Comparison of ENCODE assay signal across 13 cellular contexts in genomic region chr15:39127151-39127815, GRCh38.
DNase-seq lines count a peak whose midpoint lies in the region; TF ChIP-seq lines count a peak whose summit lies in the region.
"Had no signal": no experiment of that assay in that cellular context is flagged by ENCODE, and none has a peak within 500 bp of the region (broad histone marks: within the 10 kb centered on the region; RNA-seq: fewer than 3 reads in every experiment).

No MANE protein-coding gene starts in this region.

- H3K9me3 ChIP-seq in mesodermal cell (ENCODE audit: control insufficient read depth, low read length) (no peaks in the 10 kb centered on the region), right atrium auricular region (no peaks in the 10 kb centered on the region)
- H3K9me3 ChIP-seq: lower lobe of right lung had no signal

- H2AFZ ChIP-seq in ACC112 (ENCODE audit: low read length, unreplicated experiment), result peak overlapping the region; percentile 58

- TF ChIP-seq CTCF in cardiac fibroblast (IDR thresholded peaks at IDR 0.05; ENCODE audit: low read depth, low read length), result no peak
- TF ChIP-seq CTCF in GM13977 (IDR thresholded peaks at IDR 0.05; ENCODE audit: extremely low read depth, insufficient read depth, missing control alignments), result no peak
- no peak for TF ChIP-seq CTCF in right atrium auricular region (IDR thresholded peaks at IDR 0.05)

- H3K36me3 ChIP-seq in ACC112 (ENCODE audit: insufficient read depth, low read length) (no peaks in the 10 kb centered on the region), mesodermal cell (ENCODE audit: control insufficient read depth, insufficient read depth, low read length) (no peaks in the 10 kb centered on the region), right atrium auricular region (no peaks in the 10 kb centered on the region)
- H3K36me3 ChIP-seq: lower lobe of right lung had no signal

- DNase-seq in LHCN-M2 (ENCODE audit: low read depth) (peak; percentile 32), cardiac fibroblast (ENCODE audit: low read depth in 2 of 2) (peak; percentile 64 to 86), GM13977 (ENCODE audit: low spot score) (no peak), NCI-H2171 treated with DMSO at 0.1 percent for 48 hours (lab: John Stamatoyannopoulos, UW) (no peak), DMS153 treated with DMSO at 0.1 percent for 48 hours (lab: John Stamatoyannopoulos, UW; ENCODE audit: unreplicated experiment) (no peak), right atrium auricular region (ENCODE audit: low spot score) (no peak)
- DNase-seq: activated CD8-positive, alpha-beta memory T cell treated with anti-CD3 and anti-CD28 coated beads, Interleukin-2, amount 10 ng/mL, durations not matched to agents 7 days and 5 days; lower lobe of right lung; NCI-H1092; NK-92 treated with Interleukin-12 subunit alpha and Interleukin-12 subunit beta, amount 100 ng/mL, for 24 hours; T-helper 17 cell had no signal

- WGBS in mesodermal cell (ENCODE audit: insufficient coverage in 2 of 2), 2 experiments, result 85 to 92% methylated on average over 2 of the region's 2 CpGs

- peak overlapping the region; percentile 97 for H3K27ac ChIP-seq in ACC112 (ENCODE audit: low read depth, low read length)
- H3K27ac ChIP-seq in mesodermal cell (ENCODE audit: low read depth, low read length, severe bottlenecking), result peak overlapping the region; percentile 97
- H3K27ac ChIP-seq in right atrium auricular region, result peak overlapping the region in 1 of 2 donors; percentile 41

- in situ Hi-C loops in GM13977 (cut with MboI; ENCODE audit: low pct_unique_long_range_greater_than_20kb, low sequenced_read_pairs, unreplicated experiment), result no loop called here

- peaks cover 82% of the 10 kb centered on the region for H3K4me1 ChIP-seq in ACC112 (ENCODE audit: control insufficient read depth, insufficient read depth, low read length, unreplicated experiment)
- peaks cover 42% of the 10 kb centered on the region for H3K4me1 ChIP-seq in mesodermal cell (ENCODE audit: control insufficient read depth, insufficient read depth, low read length, poor library complexity, severe bottlenecking)
- peaks cover 0 to 25% of the 10 kb centered on the region in 2 donors for H3K4me1 ChIP-seq in right atrium auricular region

- H3K4me3 ChIP-seq in ACC112 (ENCODE audit: low read depth, low read length), result 0 out of 2 replicates have a peak overlapping the region, but pooled peaks have one; percentile 37
- H3K4me3 ChIP-seq in cardiac fibroblast (replicated peaks in 1 of 2; ENCODE audit: low read depth in 2 of 2, low read length in 2 of 2), result no peak overlapping the region
- no peak overlapping the region for H3K4me3 ChIP-seq in mesodermal cell (ENCODE audit: extremely low read depth, insufficient read depth, low read length, poor library complexity, severe bottlenecking)
- H3K4me3 ChIP-seq in right atrium auricular region, result no peak overlapping the region
- H3K4me3 ChIP-seq: lower lobe of right lung had no signal

- no peaks in the 10 kb centered on the region for H3K79me2 ChIP-seq in ACC112 (ENCODE audit: control insufficient read depth, insufficient read depth, low read length, unreplicated experiment)

- H3K27me3 ChIP-seq in ACC112 (ENCODE audit: insufficient read depth, low read length) (no peaks in the 10 kb centered on the region), right atrium auricular region (no peaks in the 10 kb centered on the region)

Comparison
In these comparisons a context has a peak if more than half of its experiments do, and no peak if none do; other contexts are left out.
1. DNase-seq: peak in LHCN-M2 (single experiment) and cardiac fibroblast (2 of 2); none in GM13977 (single experiment), NCI-H2171 treated with DMSO at 0.1 percent for 48 hours (single experiment), DMS153 treated with DMSO at 0.1 percent for 48 hours (single experiment) and right atrium auricular region (single experiment).